22 cellular contexts compared by ENCODE assay signal in the genomic region with DNA sequence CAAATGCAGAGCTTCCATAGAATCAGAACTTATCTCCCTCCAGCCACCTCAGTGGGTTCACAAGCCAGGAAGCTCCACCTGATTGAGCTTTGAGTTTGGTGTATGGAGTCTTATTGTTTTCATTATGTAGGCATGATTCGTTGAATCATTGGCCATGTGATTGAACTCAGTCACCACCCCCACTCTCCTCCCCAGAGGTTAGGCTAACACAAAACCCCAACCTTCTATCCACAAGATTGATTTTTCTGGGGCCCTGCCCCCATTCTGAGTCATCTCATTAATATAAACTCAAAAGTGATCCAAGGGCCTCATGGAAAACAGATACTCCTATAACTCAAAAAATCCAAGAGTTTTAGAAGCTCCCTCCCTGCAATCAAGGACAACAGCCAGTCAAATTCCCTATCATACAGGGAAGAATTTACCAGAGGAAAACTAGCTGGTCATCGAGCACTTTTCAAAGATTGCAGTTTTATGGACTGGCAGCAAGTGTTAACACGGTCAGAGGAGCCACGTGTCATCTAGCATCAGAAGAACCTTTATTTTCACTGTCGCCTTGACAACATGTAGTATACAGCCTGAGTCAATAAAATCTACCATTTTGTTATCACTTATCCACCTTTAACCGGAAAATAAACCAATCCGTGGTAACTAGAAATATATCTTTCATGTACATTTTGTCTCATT. TPM values are rescaled to one million over a fixed set of nuclear protein-coding genes. Genes with fewer than 3 reads are reported as not detected.
A peak's percentile ranks its signal among the peaks of the same experiment; 100 is the strongest.
DNase-seq lines count a peak whose midpoint lies in the region; ATAC-seq and TF ChIP-seq lines count a peak whose summit lies in the region.
"Had no signal": no experiment of that assay in that cellular context is flagged by ENCODE, and none has a peak within 500 bp of the region (broad histone marks: within the 10 kb centered on the region; RNA-seq: fewer than 3 reads in every experiment).

No MANE protein-coding gene starts in this region.

- no peak for ATAC-seq in activated CD8-positive, alpha-beta T cell treated with anti-CD3 and anti-CD28 coated beads for 36 hours
- ATAC-seq in activated CD8-positive, alpha-beta T cell treated with anti-CD3 and anti-CD28 coated beads, Interleukin-2, amount 10 ng/mL, durations not matched to agents 7 days and 5 days, result no peak
- ATAC-seq in T-cell (replicated peaks in 1 of 4) (no peak), GM21390 (IDR thresholded peaks at IDR 0.05; ENCODE audit: unreplicated experiment) (no peak)
- ATAC-seq: A549; GM23338; left ventricle myocardium superior; naive thymus-derived CD4-positive, alpha-beta T cell had no signal

- no peak overlapping the region for H3K4me3 Mint-ChIP-seq in activated CD8-positive, alpha-beta T cell treated with anti-CD3 and anti-CD28 coated beads for 36 hours
- H3K4me3 Mint-ChIP-seq in activated CD8-positive, alpha-beta T cell treated with anti-CD3 and anti-CD28 coated beads, Interleukin-2, amount 10 ng/mL, durations not matched to agents 7 days and 5 days, result no peak overlapping the region
- H3K4me3 Mint-ChIP-seq in T-cell, result no peak overlapping the region
- H3K4me3 Mint-ChIP-seq: activated naive CD4-positive, alpha-beta T cell treated with anti-CD3 and anti-CD28 coated beads, Interleukin-2, amount 10 ng/mL, durations not matched to agents 7 days and 5 days; CD8-positive, alpha-beta memory T cell; GM23338; naive thymus-derived CD4-positive, alpha-beta T cell; T-helper 1 cell treated with Interleukin-12 subunit alpha and Interleukin-12 subunit beta and Interleukin-4 antibody, amounts not matched to agents 30 μg/mL and 1 μg/mL, for 36 hours had no signal

- H3K9me3 ChIP-seq in BE2C, result no peaks in the 10 kb centered on the region
- H3K9me3 ChIP-seq: A549, upper lobe of left lung had no signal

- H3K4me3 ChIP-seq in BE2C (ENCODE audit: low read depth, low read length), result no peak overlapping the region
- H3K4me3 ChIP-seq: A549, GM23338, upper lobe of left lung had no signal

- peak; percentile 9 for DNase-seq in activated CD8-positive, alpha-beta T cell treated with anti-CD3 and anti-CD28 coated beads for 36 hours
- DNase-seq in activated CD8-positive, alpha-beta T cell treated with anti-CD3 and anti-CD28 coated beads, Interleukin-2, amount 10 ng/mL, durations not matched to agents 7 days and 5 days, result no peak
- DNase-seq in T1000 (lab: John Stamatoyannopoulos, UW) (peak; percentile 12), glomerular visceral epithelial cell (ENCODE audit: extremely low spot score) (peak; percentile 53), OCI-M2 (lab: John Stamatoyannopoulos, UW; ENCODE audit: unreplicated experiment) (no peak), BE2C (no peak), T-cell (no peak)
- DNase-seq: activated naive CD4-positive, alpha-beta T cell treated with anti-CD3 and anti-CD28 coated beads, Interleukin-2, amount 10 ng/mL, durations not matched to agents 7 days and 5 days; CD8-positive, alpha-beta memory T cell; GDM1; left ventricle myocardium superior; naive thymus-derived CD4-positive, alpha-beta T cell; NCI-H1436 treated with DMSO at 0.1 percent for 48 hours; NCI-H446 treated with DMSO at 0.1 percent for 48 hours; SHP77; stimulated activated naive CD4-positive, alpha-beta T cell; upper lobe of left lung had no signal

- no peak for TF ChIP-seq CTCF in activated CD8-positive, alpha-beta T cell treated with anti-CD3 and anti-CD28 coated beads for 36 hours (IDR thresholded peaks at IDR 0.05)
- TF ChIP-seq CTCF in BE2C (IDR thresholded peaks at IDR 0.05; ENCODE audit: low read depth, low read length), result no peak

- H3K4me1 Mint-ChIP-seq in activated CD8-positive, alpha-beta T cell treated with anti-CD3 and anti-CD28 coated beads for 36 hours (ENCODE audit: low read depth), result no peaks in the 10 kb centered on the region
- H3K4me1 Mint-ChIP-seq in activated CD8-positive, alpha-beta T cell treated with anti-CD3 and anti-CD28 coated beads, Interleukin-2, amount 10 ng/mL, durations not matched to agents 7 days and 5 days (ENCODE audit: low read depth), result no peaks in the 10 kb centered on the region
- H3K4me1 Mint-ChIP-seq in T-cell, result no peaks in the 10 kb centered on the region
- H3K4me1 Mint-ChIP-seq: activated naive CD4-positive, alpha-beta T cell treated with anti-CD3 and anti-CD28 coated beads, Interleukin-2, amount 10 ng/mL, durations not matched to agents 7 days and 5 days; CD8-positive, alpha-beta memory T cell had no signal

- no peaks in the 10 kb centered on the region for H3K27me3 ChIP-seq in BE2C
- H3K27me3 ChIP-seq: upper lobe of left lung had no signal

- no peak overlapping the region for H3K27ac Mint-ChIP-seq in activated CD8-positive, alpha-beta T cell treated with anti-CD3 and anti-CD28 coated beads for 36 hours
- H3K27ac Mint-ChIP-seq in activated CD8-positive, alpha-beta T cell treated with anti-CD3 and anti-CD28 coated beads, Interleukin-2, amount 10 ng/mL, durations not matched to agents 7 days and 5 days, result no peak overlapping the region
- no peak overlapping the region for H3K27ac Mint-ChIP-seq in T-cell
- H3K27ac Mint-ChIP-seq: activated naive CD4-positive, alpha-beta T cell treated with anti-CD3 and anti-CD28 coated beads, Interleukin-2, amount 10 ng/mL, durations not matched to agents 7 days and 5 days; CD8-positive, alpha-beta memory T cell; GM23338; naive thymus-derived CD4-positive, alpha-beta T cell; progenitor cell of endocrine pancreas; T-helper 1 cell treated with Interleukin-12 subunit alpha and Interleukin-12 subunit beta and Interleukin-4 antibody, amounts not matched to agents 30 μg/mL and 1 μg/mL, for 36 hours had no signal

- H3K36me3 ChIP-seq in BE2C, result peaks cover 7% of the 10 kb centered on the region; the same call in 1 of the 2 replicates

- H3K4me1 ChIP-seq in BE2C, result no peaks in the 10 kb centered on the region
- H3K4me1 ChIP-seq: A549, upper lobe of left lung had no signal

- H3K9me3 Mint-ChIP-seq in activated CD8-positive, alpha-beta T cell treated with anti-CD3 and anti-CD28 coated beads for 36 hours, result no peaks in the 10 kb centered on the region
- no peaks in the 10 kb centered on the region for H3K9me3 Mint-ChIP-seq in activated CD8-positive, alpha-beta T cell treated with anti-CD3 and anti-CD28 coated beads, Interleukin-2, amount 10 ng/mL, durations not matched to agents 7 days and 5 days (ENCODE audit: insufficient read depth)
- no peaks in the 10 kb centered on the region for H3K9me3 Mint-ChIP-seq in T-cell
- H3K9me3 Mint-ChIP-seq: activated naive CD4-positive, alpha-beta T cell treated with anti-CD3 and anti-CD28 coated beads, Interleukin-2, amount 10 ng/mL, durations not matched to agents 7 days and 5 days; GM23338; T-helper 1 cell treated with Interleukin-12 subunit alpha and Interleukin-12 subunit beta and Interleukin-4 antibody, amounts not matched to agents 30 μg/mL and 1 μg/mL, for 36 hours had no signal

- H3K36me3 Mint-ChIP-seq in activated CD8-positive, alpha-beta T cell treated with anti-CD3 and anti-CD28 coated beads for 36 hours (ENCODE audit: low read depth), result no peaks in the 10 kb centered on the region
- H3K36me3 Mint-ChIP-seq in activated CD8-positive, alpha-beta T cell treated with anti-CD3 and anti-CD28 coated beads, Interleukin-2, amount 10 ng/mL, durations not matched to agents 7 days and 5 days (ENCODE audit: low read depth), result no peaks in the 10 kb centered on the region
- H3K36me3 Mint-ChIP-seq in T-cell, result no peaks in the 10 kb centered on the region
- H3K36me3 Mint-ChIP-seq: activated naive CD4-positive, alpha-beta T cell treated with anti-CD3 and anti-CD28 coated beads, Interleukin-2, amount 10 ng/mL, durations not matched to agents 7 days and 5 days; CD8-positive, alpha-beta memory T cell; naive thymus-derived CD4-positive, alpha-beta T cell had no signal

- H3K27me3 Mint-ChIP-seq in activated CD8-positive, alpha-beta T cell treated with anti-CD3 and anti-CD28 coated beads for 36 hours, result peaks cover 3% of the 10 kb centered on the region
- no peaks in the 10 kb centered on the region for H3K27me3 Mint-ChIP-seq in activated CD8-positive, alpha-beta T cell treated with anti-CD3 and anti-CD28 coated beads, Interleukin-2, amount 10 ng/mL, durations not matched to agents 7 days and 5 days (ENCODE audit: low read depth)
- no peaks in the 10 kb centered on the region for H3K27me3 Mint-ChIP-seq in T-cell
- H3K27me3 Mint-ChIP-seq: activated naive CD4-positive, alpha-beta T cell treated with anti-CD3 and anti-CD28 coated beads, Interleukin-2, amount 10 ng/mL, durations not matched to agents 7 days and 5 days; CD8-positive, alpha-beta memory T cell; progenitor cell of endocrine pancreas had no signal

- CTCF ChIA-PET in activated CD8-positive, alpha-beta T cell treated with anti-CD3 and anti-CD28 coated beads for 36 hours (lab: Charles Lee), result no interaction called here
- CTCF ChIA-PET in activated CD8-positive, alpha-beta T cell treated with anti-CD3 and anti-CD28 coated beads, Interleukin-2, amount 10 ng/mL, durations not matched to agents 7 days and 5 days (lab: Charles Lee), result no interaction called here
- CTCF ChIA-PET in T-cell (lab: Charles Lee), result no interaction called here

- intact Hi-C loops in activated CD8-positive, alpha-beta T cell treated with anti-CD3 and anti-CD28 coated beads for 36 hours (cut with micrococcal nuclease), result no loop called here

- POLR2A ChIA-PET in activated CD8-positive, alpha-beta T cell treated with anti-CD3 and anti-CD28 coated beads for 36 hours (lab: Charles Lee), result interaction anchor here (0.6 kb wide), 1 partner anchor 1258 kb away, joined by 3 read pairs; no protein-coding TSS in a partner anchor
- POLR2A ChIA-PET in activated CD8-positive, alpha-beta T cell treated with anti-CD3 and anti-CD28 coated beads, Interleukin-2, amount 10 ng/mL, durations not matched to agents 7 days and 5 days (lab: Charles Lee), result no interaction called here
- POLR2A ChIA-PET in T-cell (lab: Charles Lee), result no interaction called here

RNA-seq across cellular contexts. Expression of a gene that starts 35.9 kb away (rescaled TPM):
- under 1 TPM; 0.16 to 0.27 TPM for total RNA-seq in activated CD8-positive, alpha-beta T cell treated with anti-CD3 and anti-CD28 coated beads for 36 hours
- total RNA-seq in activated CD8-positive, alpha-beta T cell treated with anti-CD3 and anti-CD28 coated beads, Interleukin-2, amount 10 ng/mL, durations not matched to agents 7 days and 5 days, result under 1 TPM; 0.10 to 0.26 TPM
- 8.7 TPM for polyA plus RNA-seq in BE2C (2012; ENCODE audit: insufficient read depth, insufficient read length, low read depth)
- total RNA-seq in T-cell, result 1 to 10 TPM in 1 of 5 donors, under 1 TPM in 4; 0.09 to 1.1 (median 0.12) TPM
- polyA plus RNA-seq: naive thymus-derived CD4-positive, alpha-beta T cell had no signal

RNA-seq across cellular contexts. Expression of a gene that starts 56.3 kb away (rescaled TPM):
- total RNA-seq in activated CD8-positive, alpha-beta T cell treated with anti-CD3 and anti-CD28 coated beads for 36 hours, result under 1 TPM; 0.09 to 0.45 TPM
- total RNA-seq in activated CD8-positive, alpha-beta T cell treated with anti-CD3 and anti-CD28 coated beads, Interleukin-2, amount 10 ng/mL, durations not matched to agents 7 days and 5 days, result under 1 TPM; 0.21 to 0.24 TPM
- polyA plus RNA-seq in BE2C (2012; ENCODE audit: insufficient read depth, insufficient read length, low read depth), result 16.9 TPM
- under 1 TPM; 0.33 to 0.45 (median 0.44) TPM for total RNA-seq in T-cell
- total RNA-seq: CD8-positive, alpha-beta memory T cell; GM23338 had no signal
- polyA plus RNA-seq: A549; CD8-positive, alpha-beta memory T cell; GM23338; naive thymus-derived CD4-positive, alpha-beta T cell had no signal

Comparison
In these comparisons a context has a peak if more than half of its experiments do, and no peak if none do; other contexts are left out.
1. DNase-seq: peak in activated CD8-positive, alpha-beta T cell treated with anti-CD3 and anti-CD28 coated beads for 36 hours (single experiment), T1000 (single experiment) and glomerular visceral epithelial cell (single experiment); none in activated CD8-positive, alpha-beta T cell treated with anti-CD3 and anti-CD28 coated beads, Interleukin-2, amount 10 ng/mL, durations not matched to agents 7 days and 5 days (single experiment), OCI-M2 (single experiment), BE2C (single experiment) and T-cell (0 of 34).